In the genomic region with DNA sequence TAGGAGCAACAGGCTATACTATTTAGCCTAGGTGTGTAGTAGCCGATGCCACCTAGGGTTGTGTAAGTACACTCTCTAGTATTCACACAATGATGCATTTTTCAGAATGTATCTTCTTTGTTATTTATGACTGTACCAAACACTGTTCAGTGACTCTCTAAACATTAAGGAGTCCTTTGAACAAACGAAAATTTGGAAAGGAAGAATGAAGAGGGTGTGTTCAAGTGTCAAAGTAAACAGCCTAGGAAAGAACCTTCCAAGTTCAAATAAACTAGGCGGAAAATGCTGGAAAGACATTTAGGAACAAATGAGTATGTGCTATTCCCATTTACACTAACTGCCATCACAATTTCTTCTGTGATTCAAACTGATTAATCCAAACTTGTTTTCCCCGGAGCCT, we compare ENCODE assay signal across 16 cellular contexts.
DNase-seq lines count a peak whose midpoint lies in the region; ATAC-seq and TF ChIP-seq lines count a peak whose summit lies in the region.
"Had no signal": no experiment of that assay in that cellular context is flagged by ENCODE, and none has a peak within 500 bp of the region (broad histone marks: within the 10 kb centered on the region; RNA-seq: fewer than 3 reads in every experiment).

No MANE protein-coding gene starts in this region.

- DNase-seq in NCI-H1092 treated with DMSO at 0.1 percent for 48 hours (lab: John Stamatoyannopoulos, UW) (peak; percentile 26), NCI-H1092 (lab: John Stamatoyannopoulos, UW) (no peak), LNCaP clone FGC (ENCODE audit: low read depth) (peak; percentile 79), NCI-H345 treated with DMSO at 0.1 percent for 48 hours (lab: John Stamatoyannopoulos, UW; ENCODE audit: unreplicated experiment) (peak; percentile 70), left lung (no peak)
- no peak for DNase-seq in activated CD4-positive, alpha-beta T cell treated with anti-CD3 and anti-CD28 coated beads, Interleukin-2, amount 10 ng/mL, durations not matched to agents 7 days and 5 days
- no peak for DNase-seq in activated CD8-positive, alpha-beta memory T cell treated with anti-CD3 and anti-CD28 coated beads, Interleukin-2, amount 50 U/mL, for 4 hours
- DNase-seq: C1 segment of cervical spinal cord; Calu3; CD4-positive, alpha-beta T cell; DMS 273 treated with DMSO at 0.1 percent for 48 hours; HCEC 1CT; HFFc6 had no signal

- H3K36me3 Mint-ChIP-seq in activated CD4-positive, alpha-beta T cell treated with anti-CD3 and anti-CD28 coated beads, Interleukin-2, amount 10 ng/mL, durations not matched to agents 7 days and 5 days (ENCODE audit: low read depth), result peaks cover 12% of the 10 kb centered on the region

- TF ChIP-seq CTCF in LNCaP clone FGC (IDR thresholded peaks at IDR 0.05; ENCODE audit: control insufficient read depth, extremely low read depth, insufficient read depth) (no peak), left lung (IDR thresholded peaks at IDR 0.05) (no peak)

- H3K9me3 Mint-ChIP-seq in activated CD4-positive, alpha-beta T cell treated with anti-CD3 and anti-CD28 coated beads, Interleukin-2, amount 10 ng/mL, durations not matched to agents 7 days and 5 days, result no peaks in the 10 kb centered on the region
- H3K9me3 Mint-ChIP-seq: CD4-positive, alpha-beta T cell; HFFc6 had no signal

- no peak overlapping the region for H3K27ac ChIP-seq in left lung

- H3K27me3 ChIP-seq in left lung, result no peaks in the 10 kb centered on the region

- no peaks in the 10 kb centered on the region for H3K4me1 Mint-ChIP-seq in activated CD4-positive, alpha-beta T cell treated with anti-CD3 and anti-CD28 coated beads, Interleukin-2, amount 10 ng/mL, durations not matched to agents 7 days and 5 days

- no peaks in the 10 kb centered on the region for H3K27me3 Mint-ChIP-seq in activated CD4-positive, alpha-beta T cell treated with anti-CD3 and anti-CD28 coated beads, Interleukin-2, amount 10 ng/mL, durations not matched to agents 7 days and 5 days
- H3K27me3 Mint-ChIP-seq: B cell; CD4-positive, alpha-beta T cell had no signal

- intact Hi-C loops in left lung (cut with DNase I), result no loop called here

- no peak overlapping the region for H3K27ac Mint-ChIP-seq in activated CD4-positive, alpha-beta T cell treated with anti-CD3 and anti-CD28 coated beads, Interleukin-2, amount 10 ng/mL, durations not matched to agents 7 days and 5 days
- H3K27ac Mint-ChIP-seq: B cell; CD4-positive, alpha-beta T cell; HFFc6 had no signal

- no peak overlapping the region for H3K4me3 ChIP-seq in LNCaP clone FGC (ENCODE audit: low read depth, low read length)
- H3K4me3 ChIP-seq in left lung, result no peak overlapping the region
- H3K4me3 ChIP-seq: GM12878 had no signal

- POLR2A ChIA-PET in activated CD4-positive, alpha-beta T cell treated with anti-CD3 and anti-CD28 coated beads, Interleukin-2, amount 10 ng/mL, durations not matched to agents 7 days and 5 days (lab: Charles Lee), result no interaction called here

- H3K36me3 ChIP-seq in left lung, result no peaks in the 10 kb centered on the region

- H3K4me1 ChIP-seq in left lung, result no peaks in the 10 kb centered on the region

- CTCF ChIA-PET in activated CD4-positive, alpha-beta T cell treated with anti-CD3 and anti-CD28 coated beads, Interleukin-2, amount 10 ng/mL, durations not matched to agents 7 days and 5 days (lab: Charles Lee), result no interaction called here

- peaks cover 0 to 4% of the 10 kb centered on the region in 2 donors for H3K9me3 ChIP-seq in left lung

- peak; percentile 37 for ATAC-seq in left lung
- ATAC-seq: GM12878, HepG2 had no signal

- H3K4me3 Mint-ChIP-seq in activated CD4-positive, alpha-beta T cell treated with anti-CD3 and anti-CD28 coated beads, Interleukin-2, amount 10 ng/mL, durations not matched to agents 7 days and 5 days, result no peak overlapping the region
- H3K4me3 Mint-ChIP-seq: B cell; CD4-positive, alpha-beta T cell; HFFc6 had no signal

Comparison
In these comparisons a context has a peak if more than half of its experiments do, and no peak if none do; other contexts are left out.
1. DNase-seq: peak in NCI-H1092 treated with DMSO at 0.1 percent for 48 hours (single experiment), LNCaP clone FGC (single experiment) and NCI-H345 treated with DMSO at 0.1 percent for 48 hours (single experiment); none in NCI-H1092 (single experiment), left lung (0 of 2), activated CD4-positive, alpha-beta T cell treated with anti-CD3 and anti-CD28 coated beads, Interleukin-2, amount 10 ng/mL, durations not matched to agents 7 days and 5 days (single experiment) and activated CD8-positive, alpha-beta memory T cell treated with anti-CD3 and anti-CD28 coated beads, Interleukin-2, amount 50 U/mL, for 4 hours (single experiment).